Comparison of ENCODE assay signal across 1 cellular context in genomic region chr16:69078073-69078472, GRCh38.
A peak's percentile ranks its signal among the peaks of the same experiment; 100 is the strongest.
TF ChIP-seq lines count a peak whose summit lies in the region.

No MANE protein-coding gene starts in this region.

TF ChIP-seq in HepG2, 621 proteins besides CTCF, POLR2A, EP300 and RAD21:
- TF ChIP-seq, protein P1, sequence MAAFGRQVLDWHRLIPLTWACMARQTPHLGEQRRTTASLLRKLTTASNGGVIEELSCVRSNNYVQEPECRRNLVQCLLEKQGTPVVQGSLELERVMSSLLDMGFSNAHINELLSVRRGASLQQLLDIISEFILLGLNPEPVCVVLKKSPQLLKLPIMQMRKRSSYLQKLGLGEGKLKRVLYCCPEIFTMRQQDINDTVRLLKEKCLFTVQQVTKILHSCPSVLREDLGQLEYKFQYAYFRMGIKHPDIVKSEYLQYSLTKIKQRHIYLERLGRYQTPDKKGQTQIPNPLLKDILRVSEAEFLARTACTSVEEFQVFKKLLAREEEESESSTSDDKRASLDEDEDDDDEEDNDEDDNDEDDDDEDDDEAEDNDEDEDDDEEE (CRISPR knock-in tag; IDR thresholded peaks at IDR 0.05): 0 out of 2 replicates have a peak, but pooled peaks have one; percentile 32
- 0 out of 2 replicates have a peak, but pooled peaks have one; percentile 8 for TF ChIP-seq GATAD2A (CRISPR knock-in tag; IDR thresholded peaks at IDR 0.05)
- TF ChIP-seq JUNB (CRISPR knock-in tag; IDR thresholded peaks at IDR 0.05; ENCODE audit: borderline replicate concordance): no peak
